In genomic region chr6:1604991-1605821, GRCh38 we compare ENCODE assay signal across 11 cellular contexts. TPM values are rescaled to one million over a fixed set of nuclear protein-coding genes. Genes with fewer than 3 reads are reported as not detected.
DNase-seq lines count a peak whose midpoint lies in the region; ATAC-seq and TF ChIP-seq lines count a peak whose summit lies in the region.
"Had no signal": no experiment of that assay in that cellular context is flagged by ENCODE, and none has a peak within 500 bp of the region (broad histone marks: within the 10 kb centered on the region; RNA-seq: fewer than 3 reads in every experiment).

No MANE protein-coding gene starts in this region.

- H3K27ac Mint-ChIP-seq in activated CD8-positive, alpha-beta memory T cell treated with anti-CD3 and anti-CD28 coated beads, Interleukin-2, amount 10 ng/mL, durations not matched to agents 7 days and 5 days: no peak overlapping the region
- H3K27ac Mint-ChIP-seq in brain: no peak overlapping the region

- H3K27me3 ChIP-seq in testis: no peaks in the 10 kb centered on the region

- no peak for TF ChIP-seq CTCF in brain (conservative IDR thresholded peaks at IDR 0.05)
- TF ChIP-seq CTCF in lower leg skin (IDR thresholded peaks at IDR 0.05): no peak
- no peak for TF ChIP-seq CTCF in testis (IDR thresholded peaks at IDR 0.05)

- H3K9me3 ChIP-seq in testis: no peaks in the 10 kb centered on the region

- 14 to 26% methylated on average over 39 to 63 of the region's 65 CpGs for WGBS in lower leg skin, 2 donors
- 32 to 53% methylated on average over 24 to 59 of the region's 65 CpGs for WGBS in testis, 2 donors

- H3K4me3 ChIP-seq in lower leg skin (ENCODE audit: low read depth, poor library complexity, severe bottlenecking) (peak overlapping the region; percentile 23), testis (peak overlapping the region; percentile 36 to 40)
- H3K4me3 ChIP-seq: lung had no signal

- CTCF ChIA-PET in activated CD8-positive, alpha-beta memory T cell treated with anti-CD3 and anti-CD28 coated beads, Interleukin-2, amount 10 ng/mL, durations not matched to agents 7 days and 5 days (lab: Charles Lee): interaction anchor here (0.6 to 4.6 kb wide), 4 partner anchors 9 to 1029 kb away, joined by 5 to 21 read pairs (median 9); no protein-coding TSS in a partner anchor

- intact Hi-C loops in lower leg skin (cut with DNase I; ENCODE audit: low total_unique reads) (loop anchor here (2.0 to 5.0 kb wide), 3 partner anchors 497 to 1030 kb away; no protein-coding TSS in a partner anchor), testis (cut with DNase I; ENCODE audit: low total_unique reads) (loop anchor here (5.0 kb wide), 2 partner anchors 497 to 592 kb away; no protein-coding TSS in a partner anchor)

- no peak overlapping the region for H3K4me3 Mint-ChIP-seq in activated CD8-positive, alpha-beta memory T cell treated with anti-CD3 and anti-CD28 coated beads, Interleukin-2, amount 10 ng/mL, durations not matched to agents 7 days and 5 days
- peak overlapping the region; percentile 33 to 82 (median 73) for H3K4me3 Mint-ChIP-seq in brain

- no peak overlapping the region for H3K27ac ChIP-seq in testis
- H3K27ac ChIP-seq: C4-2B had no signal

- H3K4me1 ChIP-seq in testis: peaks cover 7% of the 10 kb centered on the region

- TF ChIP-seq POLR2A in lower leg skin (IDR thresholded peaks at IDR 0.05) (no peak), testis (IDR thresholded peaks at IDR 0.05) (no peak)

- DNase-seq in activated CD8-positive, alpha-beta memory T cell treated with anti-CD3 and anti-CD28 coated beads, Interleukin-2, amount 10 ng/mL, durations not matched to agents 7 days and 5 days: no peak
- no peak for DNase-seq in activated CD8-positive, alpha-beta memory T cell treated with anti-CD3 and anti-CD28 coated beads, Interleukin-2, amount 50 U/mL, for 4 hours
- peak in 1 of 2 donors; percentile 84 for DNase-seq in lower leg skin (ENCODE audit: low spot score in 2 of 2)
- no peak for DNase-seq in testis
- no peak for DNase-seq in dermis blood vessel endothelial cell
- DNase-seq in hepatic stellate cell (ENCODE audit: low spot score): no peak
- no peak for DNase-seq in GM03348 (ENCODE audit: low spot score)
- DNase-seq: NCI-H2227 treated with DMSO at 0.1 percent for 48 hours had no signal

- peaks cover 20% of the 10 kb centered on the region for H3K4me1 Mint-ChIP-seq in activated CD8-positive, alpha-beta memory T cell treated with anti-CD3 and anti-CD28 coated beads, Interleukin-2, amount 10 ng/mL, durations not matched to agents 7 days and 5 days
- peaks cover 34% of the 10 kb centered on the region for H3K4me1 Mint-ChIP-seq in brain

- ATAC-seq in activated CD8-positive, alpha-beta memory T cell treated with anti-CD3 and anti-CD28 coated beads, Interleukin-2, amount 10 ng/mL, durations not matched to agents 7 days and 5 days: peak; percentile 6

- H3K36me3 Mint-ChIP-seq in activated CD8-positive, alpha-beta memory T cell treated with anti-CD3 and anti-CD28 coated beads, Interleukin-2, amount 10 ng/mL, durations not matched to agents 7 days and 5 days: no peaks in the 10 kb centered on the region
- no peaks in the 10 kb centered on the region for H3K36me3 Mint-ChIP-seq in brain

- H3K9me3 Mint-ChIP-seq in activated CD8-positive, alpha-beta memory T cell treated with anti-CD3 and anti-CD28 coated beads, Interleukin-2, amount 10 ng/mL, durations not matched to agents 7 days and 5 days (ENCODE audit: low read depth): no peaks in the 10 kb centered on the region
- peaks cover 0 to 3% (median 0%) of the 10 kb centered on the region in 5 experiments for H3K9me3 Mint-ChIP-seq in brain

- peaks cover 76% of the 10 kb centered on the region for H3K27me3 Mint-ChIP-seq in activated CD8-positive, alpha-beta memory T cell treated with anti-CD3 and anti-CD28 coated beads, Interleukin-2, amount 10 ng/mL, durations not matched to agents 7 days and 5 days
- peaks cover 74% of the 10 kb centered on the region for H3K27me3 Mint-ChIP-seq in brain

- H3K36me3 ChIP-seq in testis (ENCODE audit: low read depth, missing control alignments): no peaks in the 10 kb centered on the region

RNA-seq across cellular contexts. Expression of gene FOXC1, which starts 4.5 kb away (rescaled TPM):
- under 1 TPM in 1 of 2 experiments, not detected in 1; 0.26 TPM for total RNA-seq in activated CD8-positive, alpha-beta memory T cell treated with anti-CD3 and anti-CD28 coated beads, Interleukin-2, amount 10 ng/mL, durations not matched to agents 7 days and 5 days
- polyA plus RNA-seq in brain (ENCODE audit: insufficient read depth, low read depth, low replicate concordance): 7.9 TPM
- total RNA-seq in lower leg skin: 10 to 100 TPM in 3 of 4 donors, 1 to 10 TPM in 1; 7.1 to 39.2 (median 27.5) TPM
- total RNA-seq in testis: 10 to 100 TPM in 1 of 2 donors, 1 to 10 TPM in 1; 9.4 to 10.6 TPM
- polyA plus RNA-seq in testis (ENCODE audit: insufficient read depth, low read depth, low replicate concordance): 4.7 TPM
- 8.3 and 12.1 TPM in 2 replicates for total RNA-seq in dermis blood vessel endothelial cell
